24 cellular contexts compared by ENCODE assay signal in genomic region chr16:35215287-35215686, GRCh38.
DNase-seq lines count a peak whose midpoint lies in the region; ATAC-seq, FAIRE-seq and TF ChIP-seq lines count a peak whose summit lies in the region.
"Had no signal": no experiment of that assay in that cellular context is flagged by ENCODE, and none has a peak within 500 bp of the region (broad histone marks: within the 10 kb centered on the region; RNA-seq: fewer than 3 reads in every experiment).

No MANE protein-coding gene starts in this region.

- no peak overlapping the region for H3K4me2 ChIP-seq in GM23248 (ENCODE audit: unreplicated experiment)
- H3K4me2 ChIP-seq: A549, GM23338 had no signal

- no peaks in the 10 kb centered on the region for H3K27me3 Mint-ChIP-seq in progenitor cell of endocrine pancreas
- H3K27me3 Mint-ChIP-seq: CD4-positive, alpha-beta T cell had no signal

- H3F3A ChIP-seq in GM23248 (ENCODE audit: insufficient read depth): no peaks in the 10 kb centered on the region

- peak; percentile 41 for FAIRE-seq in colon (lab: Jason Lieb, UNC)
- FAIRE-seq: A549, D721Med, GM12891, GM19239, H54, HTR-8/SVneo had no signal

- H3K36me3 Mint-ChIP-seq in progenitor cell of endocrine pancreas (ENCODE audit: insufficient read depth): no peaks in the 10 kb centered on the region

- H3K27ac Mint-ChIP-seq in progenitor cell of endocrine pancreas: no peak overlapping the region
- H3K27ac Mint-ChIP-seq: CD4-positive, alpha-beta T cell; GM23338; HFFc6 had no signal

- no peak overlapping the region for H3K4me3 ChIP-seq in GM23248
- H3K4me3 ChIP-seq: A549, GM23338 had no signal

- H3K36me3 ChIP-seq in GM23248 (ENCODE audit: low read depth): no peaks in the 10 kb centered on the region

- no peaks in the 10 kb centered on the region for H3K9me2 ChIP-seq in GM23248 (ENCODE audit: insufficient read depth)

- WGBS in GM23248 (ENCODE audit: low coverage in 1 of 2, low lambda C conversion rate in 2 of 2, missing lambda C conversion rate in 2 of 2), 2 experiments: 49 to 50% methylated on average over 3 of the region's 3 CpGs

- no peaks in the 10 kb centered on the region for H4K20me1 ChIP-seq in GM23248 (ENCODE audit: insufficient read depth)

- no peak overlapping the region for H3K9ac ChIP-seq in GM23248

- no peaks in the 10 kb centered on the region for H3K79me2 ChIP-seq in GM23248 (ENCODE audit: insufficient read depth)

- DNase-seq in ELR (ENCODE audit: low read depth): peak; percentile 0
- peak; percentile 0 for DNase-seq in GM23248
- no peak for DNase-seq in DMS153 treated with DMSO at 0.1 percent for 48 hours (lab: John Stamatoyannopoulos, UW; ENCODE audit: unreplicated experiment)
- no peak for DNase-seq in NCI-H226
- no peak for DNase-seq in progenitor cell of endocrine pancreas (ENCODE audit: low spot score, unreplicated experiment)
- DNase-seq: AML-193; Caco-2; CD4-positive, alpha-beta T cell; DMS79; HCEC 1CT; HFFc6; Karpas-422; KBM-7 had no signal

- H3K4me1 ChIP-seq in GM23248 (ENCODE audit: insufficient read depth): no peaks in the 10 kb centered on the region
- H3K4me1 ChIP-seq: A549, Caco-2 had no signal

- no peaks in the 10 kb centered on the region for H3K9me3 ChIP-seq in GM23248 (ENCODE audit: low read depth)
- H3K9me3 ChIP-seq: A549, Caco-2 had no signal

- H3K9me3 Mint-ChIP-seq in progenitor cell of endocrine pancreas (ENCODE audit: low read depth): peaks cover 42% of the 10 kb centered on the region

- no peak for ATAC-seq in HG03139 (IDR thresholded peaks at IDR 0.05; ENCODE audit: unreplicated experiment)
- ATAC-seq: A549, GM23338 had no signal

- no peak for TF ChIP-seq EP300 in Ishikawa (IDR thresholded peaks at IDR 0.05; ENCODE audit: borderline replicate concordance)

- no peak overlapping the region for H3K27ac ChIP-seq in GM23248
- H3K27ac ChIP-seq: A549, C4-2B had no signal

- H3K4me1 Mint-ChIP-seq in progenitor cell of endocrine pancreas (ENCODE audit: low read depth): no peaks in the 10 kb centered on the region
- H3K4me1 Mint-ChIP-seq: GM23338 had no signal

- in situ Hi-C loops in GM23248 (cut with MboI): no loop called here

- H3K27me3 ChIP-seq in GM23248 (replicated peaks; ENCODE audit: insufficient read depth): no peaks in the 10 kb centered on the region

- H3K4me3 Mint-ChIP-seq in progenitor cell of endocrine pancreas (ENCODE audit: low read depth): no peak overlapping the region
- H3K4me3 Mint-ChIP-seq: CD4-positive, alpha-beta T cell; GM23338; HFFc6 had no signal

- H2AFZ ChIP-seq in GM23248: no peak overlapping the region
- H2AFZ ChIP-seq: GM23338 had no signal

- no peak for TF ChIP-seq RAD21 in Ishikawa (IDR thresholded peaks at IDR 0.05; ENCODE audit: low read depth)

- TF ChIP-seq CTCF in progenitor cell of endocrine pancreas (IDR thresholded peaks at IDR 0.05; ENCODE audit: unreplicated experiment): no peak

TF ChIP-seq in Ishikawa, 13 proteins besides CTCF, POLR2A, EP300 and RAD21:
- TF ChIP-seq FOXM1 (IDR thresholded peaks at IDR 0.05; ENCODE audit: borderline replicate concordance, low read depth) (no peak), TAF1 (IDR thresholded peaks at IDR 0.05; ENCODE audit: low read depth) (no peak), YY1 (IDR thresholded peaks at IDR 0.05; ENCODE audit: low read depth) (no peak), CREB1 (IDR thresholded peaks at IDR 0.05; ENCODE audit: low read depth) (peak; percentile 50; the same call in 1 of the 2 replicates), MAX (IDR thresholded peaks at IDR 0.05) (no peak), REST (IDR thresholded peaks at IDR 0.05; ENCODE audit: low read depth) (no peak)

Comparison
In these comparisons a context has a peak if more than half of its experiments do, and no peak if none do; other contexts are left out.
1. DNase-seq: peak in ELR (single experiment) and GM23248 (single experiment); none in DMS153 treated with DMSO at 0.1 percent for 48 hours (single experiment), NCI-H226 (single experiment) and progenitor cell of endocrine pancreas (single experiment).